ENCODE assay signal across 28 cellular contexts in the genomic region with DNA sequence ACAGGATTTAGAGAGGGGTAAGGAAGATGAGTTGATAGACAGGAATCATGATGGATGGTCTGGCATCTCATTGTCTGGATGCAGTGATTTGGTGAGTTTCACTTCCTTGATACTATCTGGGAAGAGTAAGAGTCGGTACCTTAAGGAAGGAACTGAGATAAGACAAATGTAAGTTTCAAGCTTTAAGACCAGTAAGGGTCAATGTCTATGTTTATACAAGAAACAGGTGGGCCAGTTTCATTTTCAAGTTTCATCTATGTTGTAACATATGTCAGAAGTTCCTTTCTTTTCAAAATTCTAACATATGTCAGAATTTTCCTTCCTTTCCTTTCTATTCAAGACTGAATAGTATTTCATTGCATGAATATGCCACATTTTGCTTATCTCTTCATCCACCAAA.
"Had no signal": no experiment of that assay in that cellular context is flagged by ENCODE, and none has a peak within 500 bp of the region (broad histone marks: within the 10 kb centered on the region; RNA-seq: fewer than 3 reads in every experiment).

No MANE protein-coding gene starts in this region.

- H3K27ac ChIP-seq: ascending aorta, breast epithelium, cardiac muscle cell, colonic mucosa, epithelial cell of prostate, esophagus squamous epithelium, gastroesophageal sphincter, heart right ventricle had no signal

- H3K4me1 ChIP-seq: ascending aorta, breast epithelium, colonic mucosa, gastroesophageal sphincter, heart right ventricle had no signal

- H3K36me3 ChIP-seq: ascending aorta, breast epithelium, cardiac muscle cell, colonic mucosa, esophagus squamous epithelium, gastroesophageal sphincter, heart right ventricle had no signal

- H3K4me3 ChIP-seq: ascending aorta, breast epithelium, cardiac muscle cell, colonic mucosa, esophagus squamous epithelium, gastroesophageal sphincter, heart right ventricle had no signal

- H3K27me3 ChIP-seq: ascending aorta, breast epithelium, cardiac muscle cell, colonic mucosa, esophagus squamous epithelium, gastroesophageal sphincter, heart right ventricle had no signal

- DNase-seq: activated CD4-positive, alpha-beta memory T cell treated with anti-CD3 and anti-CD28 coated beads, Interleukin-2, amount 10 ng/mL, durations not matched to agents 7 days and 5 days; activated CD4-positive, alpha-beta T cell treated with anti-CD3 and anti-CD28 coated beads for 1 hour; activated CD4-positive, alpha-beta T cell treated with anti-CD3 and anti-CD28 coated beads for 4 hours; activated CD4-positive, alpha-beta T cell treated with anti-CD3 and anti-CD28 coated beads, Interleukin-2, amount 10 ng/mL, durations not matched to agents 7 days and 5 days; activated CD4-positive, alpha-beta T cell treated with anti-CD3 and anti-CD28 coated beads, Interleukin-2, amount 50 U/mL, for 4 hours; activated CD4-positive, CD25-positive, alpha-beta regulatory T cell; activated CD8-positive, alpha-beta memory T cell treated with anti-CD3 and anti-CD28 coated beads, Interleukin-2, amount 50 U/mL, for 48 hours; activated gamma-delta T cell; activated naive CD4-positive, alpha-beta T cell; activated naive CD4-positive, alpha-beta T cell treated with anti-CD3 and anti-CD28 coated beads, Interleukin-2, amount 10 ng/mL, durations not matched to agents 7 days and 5 days; activated naive CD8-positive, alpha-beta T cell treated with anti-CD3 and anti-CD28 coated beads, Interleukin-2, amount 10 ng/mL, durations not matched to agents 7 days and 5 days; activated T-cell treated with anti-CD3 and anti-CD28 coated beads for 4 hours; activated T-cell treated with anti-CD3 and anti-CD28 coated beads, Interleukin-2, amount 50 U/mL, for 24 hours; activated T-cell treated with anti-CD3 and anti-CD28 coated beads, Interleukin-2, amount 50 U/mL, for 72 hours; central memory CD4-positive, alpha-beta T cell; cerebellar nuclear complex; colonic mucosa; effector CD8-positive, alpha-beta T cell; esophagus squamous epithelium; foreskin melanocyte; heart right ventricle; hypothalamus had no signal

- H3K9me3 ChIP-seq: ascending aorta, breast epithelium, colonic mucosa, esophagus squamous epithelium, gastroesophageal sphincter, heart right ventricle had no signal

- ATAC-seq: activated naive CD4-positive, alpha-beta T cell treated with anti-CD3 and anti-CD28 coated beads, Interleukin-2, amount 50 U/mL, for 72 hours; activated T-cell treated with anti-CD3 and anti-CD28 coated beads, Interleukin-2, amount 50 U/mL, for 72 hours; gastroesophageal sphincter; heart right ventricle had no signal
